In genomic region chr1:213008564-213008963, GRCh38 we compare ENCODE assay signal across 13 cellular contexts.
DNase-seq lines count a peak whose midpoint lies in the region; ATAC-seq and TF ChIP-seq lines count a peak whose summit lies in the region.
"Had no signal": no experiment of that assay in that cellular context is flagged by ENCODE, and none has a peak within 500 bp of the region (broad histone marks: within the 10 kb centered on the region; RNA-seq: fewer than 3 reads in every experiment).

No MANE protein-coding gene starts in this region.

- CTCF ChIA-PET in activated naive CD4-positive, alpha-beta T cell treated with anti-CD3 and anti-CD28 coated beads, Interleukin-2, amount 10 ng/mL, durations not matched to agents 7 days and 5 days (lab: Charles Lee): no interaction called here

- DNase-seq in DND-41: no peak
- DNase-seq in erythroblast (lab: John Stamatoyannopoulos, UW): no peak
- no peak for DNase-seq in activated gamma-delta T cell treated with Interleukin-2 at 50 U/mL for 16 hours
- DNase-seq in activated naive CD4-positive, alpha-beta T cell treated with anti-CD3 and anti-CD28 coated beads, Interleukin-2, amount 10 ng/mL, durations not matched to agents 7 days and 5 days: no peak
- no peak for DNase-seq in iPS-NIHi7 (ENCODE audit: extremely low spot score)
- DNase-seq: activated B cell treated with CpG ODN at 0.5 μM for 24 hours, GOT3, heart left ventricle, NCI-H2029 treated with DMSO at 0.1 percent for 48 hours had no signal

- no peaks in the 10 kb centered on the region for H3K9me3 Mint-ChIP-seq in activated naive CD4-positive, alpha-beta T cell treated with anti-CD3 and anti-CD28 coated beads, Interleukin-2, amount 10 ng/mL, durations not matched to agents 7 days and 5 days
- H3K9me3 Mint-ChIP-seq: activated B cell treated with CpG ODN at 0.5 μM for 24 hours, mesothelial cell of epicardium had no signal

- H4K20me1 ChIP-seq in DND-41 (ENCODE audit: insufficient read depth, low read length) (no peaks in the 10 kb centered on the region), KMS-11 (ENCODE audit: insufficient read depth) (no peaks in the 10 kb centered on the region)

- no peak overlapping the region for H3K27ac Mint-ChIP-seq in activated naive CD4-positive, alpha-beta T cell treated with anti-CD3 and anti-CD28 coated beads, Interleukin-2, amount 10 ng/mL, durations not matched to agents 7 days and 5 days
- H3K27ac Mint-ChIP-seq: activated B cell treated with CpG ODN at 0.5 μM for 24 hours, mesothelial cell of epicardium had no signal

- no peaks in the 10 kb centered on the region for H3K27me3 Mint-ChIP-seq in activated naive CD4-positive, alpha-beta T cell treated with anti-CD3 and anti-CD28 coated beads, Interleukin-2, amount 10 ng/mL, durations not matched to agents 7 days and 5 days
- H3K27me3 Mint-ChIP-seq: activated B cell treated with CpG ODN at 0.5 μM for 24 hours had no signal

- peaks cover 41% of the 10 kb centered on the region for H3K79me2 ChIP-seq in DND-41 (ENCODE audit: insufficient read depth, low read length)
- H3K79me2 ChIP-seq in KMS-11 (ENCODE audit: insufficient read depth, low read depth): peaks cover 2% of the 10 kb centered on the region

- no peak overlapping the region for H3K27ac ChIP-seq in DND-41 (ENCODE audit: low read length)
- peak overlapping the region; percentile 41; the same call in 1 of the 2 replicates for H3K27ac ChIP-seq in KMS-11
- H3K27ac ChIP-seq: heart left ventricle had no signal

- H3K36me3 Mint-ChIP-seq in activated naive CD4-positive, alpha-beta T cell treated with anti-CD3 and anti-CD28 coated beads, Interleukin-2, amount 10 ng/mL, durations not matched to agents 7 days and 5 days: peaks cover 51% of the 10 kb centered on the region

- H3K4me1 ChIP-seq in DND-41 (ENCODE audit: insufficient read depth, low read length) (peaks cover 7% of the 10 kb centered on the region), KMS-11 (ENCODE audit: low read depth, poor library complexity, severe bottlenecking) (peaks cover 18% of the 10 kb centered on the region)

- H3K9ac ChIP-seq in DND-41 (ENCODE audit: low read depth, low read length): no peak overlapping the region
- H3K9ac ChIP-seq in KMS-11: no peak overlapping the region; the same call in 1 of the 2 replicates

- H3K27me3 ChIP-seq in DND-41 (ENCODE audit: insufficient read depth, low read length, poor library complexity) (no peaks in the 10 kb centered on the region), KMS-11 (ENCODE audit: insufficient read depth, low read depth) (no peaks in the 10 kb centered on the region)
- H3K27me3 ChIP-seq: heart left ventricle had no signal

- H3K36me3 ChIP-seq in DND-41 (ENCODE audit: insufficient read depth, low read length) (peaks cover 76% of the 10 kb centered on the region), KMS-11 (ENCODE audit: insufficient read depth) (0 out of 2 replicates have a peak, but pooled peaks cover 6% of the 10 kb centered on the region)

- H3K4me2 ChIP-seq in DND-41 (ENCODE audit: insufficient read depth, low read length) (no peak overlapping the region), KMS-11 (peak overlapping the region; percentile 50)

- H3K4me3 ChIP-seq in DND-41 (ENCODE audit: low read depth in 1 of 2, low read length in 2 of 2) (no peak overlapping the region), KMS-11 (IDR thresholded peaks at IDR 0.05; ENCODE audit: insufficient read depth, low read depth, low read length) (no peak overlapping the region)
- H3K4me3 ChIP-seq: heart left ventricle had no signal

- no peak for TF ChIP-seq POLR2A in erythroblast (IDR thresholded peaks at IDR 0.05; ENCODE audit: low read length)

- H3K9me3 ChIP-seq in DND-41 (ENCODE audit: insufficient read depth, low read length, severe bottlenecking): no peaks in the 10 kb centered on the region
- H3K9me3 ChIP-seq: heart left ventricle had no signal

- H3K4me3 Mint-ChIP-seq in activated naive CD4-positive, alpha-beta T cell treated with anti-CD3 and anti-CD28 coated beads, Interleukin-2, amount 10 ng/mL, durations not matched to agents 7 days and 5 days: no peak overlapping the region
- H3K4me3 Mint-ChIP-seq: activated B cell treated with CpG ODN at 0.5 μM for 24 hours, mesothelial cell of epicardium had no signal

- ATAC-seq in DND-41 (ENCODE audit: insufficient read depth, low read depth) (peak; percentile 66; the same call in 1 of the 3 replicates), GM18909 (IDR thresholded peaks at IDR 0.05; ENCODE audit: poor library complexity, unreplicated experiment) (peak; percentile 84), HG02610 (IDR thresholded peaks at IDR 0.05; ENCODE audit: unreplicated experiment) (peak; percentile 73)
- ATAC-seq: heart left ventricle had no signal

- H3K4me1 Mint-ChIP-seq in activated naive CD4-positive, alpha-beta T cell treated with anti-CD3 and anti-CD28 coated beads, Interleukin-2, amount 10 ng/mL, durations not matched to agents 7 days and 5 days: peaks cover 25% of the 10 kb centered on the region

- TF ChIP-seq CTCF in DND-41 (IDR thresholded peaks at IDR 0.05; ENCODE audit: borderline replicate concordance, extremely low read depth, low read length, poor library complexity, severe bottlenecking) (no peak), KMS-11 (conservative IDR thresholded peaks at IDR 0.05; ENCODE audit: low read depth, low read length) (no peak)

- no peak overlapping the region for H2AFZ ChIP-seq in DND-41 (ENCODE audit: low read depth, low read length)
- no peak overlapping the region for H2AFZ ChIP-seq in KMS-11 (ENCODE audit: low read depth)
